Comparison of ENCODE assay signal across 1 cellular context in genomic region chr6:27592481-27593199, GRCh38.
A peak's percentile ranks its signal among the peaks of the same experiment; 100 is the strongest.
TF ChIP-seq lines count a peak whose summit lies in the region.

No MANE protein-coding gene starts in this region.

TF ChIP-seq in K562, 482 proteins besides CTCF, POLR2A, EP300 and RAD21 (continued from another document and continues in another):
- TF ChIP-seq, protein P1, sequence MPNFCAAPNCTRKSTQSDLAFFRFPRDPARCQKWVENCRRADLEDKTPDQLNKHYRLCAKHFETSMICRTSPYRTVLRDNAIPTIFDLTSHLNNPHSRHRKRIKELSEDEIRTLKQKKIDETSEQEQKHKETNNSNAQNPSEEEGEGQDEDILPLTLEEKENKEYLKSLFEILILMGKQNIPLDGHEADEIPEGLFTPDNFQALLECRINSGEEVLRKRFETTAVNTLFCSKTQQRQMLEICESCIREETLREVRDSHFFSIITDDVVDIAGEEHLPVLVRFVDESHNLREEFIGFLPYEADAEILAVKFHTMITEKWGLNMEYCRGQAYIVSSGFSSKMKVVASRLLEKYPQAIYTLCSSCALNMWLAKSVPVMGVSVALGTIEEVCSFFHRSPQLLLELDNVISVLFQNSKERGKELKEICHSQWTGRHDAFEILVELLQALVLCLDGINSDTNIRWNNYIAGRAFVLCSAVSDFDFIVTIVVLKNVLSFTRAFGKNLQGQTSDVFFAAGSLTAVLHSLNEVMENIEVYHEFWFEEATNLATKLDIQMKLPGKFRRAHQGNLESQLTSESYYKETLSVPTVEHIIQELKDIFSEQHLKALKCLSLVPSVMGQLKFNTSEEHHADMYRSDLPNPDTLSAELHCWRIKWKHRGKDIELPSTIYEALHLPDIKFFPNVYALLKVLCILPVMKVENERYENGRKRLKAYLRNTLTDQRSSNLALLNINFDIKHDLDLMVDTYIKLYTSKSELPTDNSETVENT (CRISPR knock-in tag; IDR thresholded peaks at IDR 0.05) = 0 out of 2 replicates have a peak, but pooled peaks have one; percentile 40
- TF ChIP-seq TBP (optimal IDR thresholded peaks at IDR 0.05; ENCODE audit: low read depth, low read length) = peak; percentile 100
- TF ChIP-seq ZMIZ1 (IDR thresholded peaks at IDR 0.05; ENCODE audit: low read depth in 2 of 2, low read length in 2 of 2) = peak in 1 of 2 experiments; percentile 55; a peak in 1 of 4 replicates
- 0 out of 2 replicates have a peak, but pooled peaks have one; percentile 7 for TF ChIP-seq ZNF41 (CRISPR knock-in tag; conservative IDR thresholded peaks at IDR 0.05)
- TF ChIP-seq, protein P2, sequence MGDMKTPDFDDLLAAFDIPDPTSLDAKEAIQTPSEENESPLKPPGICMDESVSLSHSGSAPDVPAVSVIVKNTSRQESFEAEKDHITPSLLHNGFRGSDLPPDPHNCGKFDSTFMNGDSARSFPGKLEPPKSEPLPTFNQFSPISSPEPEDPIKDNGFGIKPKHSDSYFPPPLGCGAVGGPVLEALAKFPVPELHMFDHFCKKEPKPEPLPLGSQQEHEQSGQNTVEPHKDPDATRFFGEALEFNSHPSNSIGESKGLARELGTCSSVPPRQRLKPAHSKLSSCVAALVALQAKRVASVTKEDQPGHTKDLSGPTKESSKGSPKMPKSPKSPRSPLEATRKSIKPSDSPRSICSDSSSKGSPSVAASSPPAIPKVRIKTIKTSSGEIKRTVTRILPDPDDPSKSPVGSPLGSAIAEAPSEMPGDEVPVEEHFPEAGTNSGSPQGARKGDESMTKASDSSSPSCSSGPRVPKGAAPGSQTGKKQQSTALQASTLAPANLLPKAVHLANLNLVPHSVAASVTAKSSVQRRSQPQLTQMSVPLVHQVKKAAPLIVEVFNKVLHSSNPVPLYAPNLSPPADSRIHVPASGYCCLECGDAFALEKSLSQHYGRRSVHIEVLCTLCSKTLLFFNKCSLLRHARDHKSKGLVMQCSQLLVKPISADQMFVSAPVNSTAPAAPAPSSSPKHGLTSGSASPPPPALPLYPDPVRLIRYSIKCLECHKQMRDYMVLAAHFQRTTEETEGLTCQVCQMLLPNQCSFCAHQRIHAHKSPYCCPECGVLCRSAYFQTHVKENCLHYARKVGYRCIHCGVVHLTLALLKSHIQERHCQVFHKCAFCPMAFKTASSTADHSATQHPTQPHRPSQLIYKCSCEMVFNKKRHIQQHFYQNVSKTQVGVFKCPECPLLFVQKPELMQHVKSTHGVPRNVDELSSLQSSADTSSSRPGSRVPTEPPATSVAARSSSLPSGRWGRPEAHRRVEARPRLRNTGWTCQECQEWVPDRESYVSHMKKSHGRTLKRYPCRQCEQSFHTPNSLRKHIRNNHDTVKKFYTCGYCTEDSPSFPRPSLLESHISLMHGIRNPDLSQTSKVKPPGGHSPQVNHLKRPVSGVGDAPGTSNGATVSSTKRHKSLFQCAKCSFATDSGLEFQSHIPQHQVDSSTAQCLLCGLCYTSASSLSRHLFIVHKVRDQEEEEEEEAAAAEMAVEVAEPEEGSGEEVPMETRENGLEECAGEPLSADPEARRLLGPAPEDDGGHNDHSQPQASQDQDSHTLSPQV (IDR thresholded peaks at IDR 0.05) = peak; percentile 97
- TF ChIP-seq, protein P3, sequence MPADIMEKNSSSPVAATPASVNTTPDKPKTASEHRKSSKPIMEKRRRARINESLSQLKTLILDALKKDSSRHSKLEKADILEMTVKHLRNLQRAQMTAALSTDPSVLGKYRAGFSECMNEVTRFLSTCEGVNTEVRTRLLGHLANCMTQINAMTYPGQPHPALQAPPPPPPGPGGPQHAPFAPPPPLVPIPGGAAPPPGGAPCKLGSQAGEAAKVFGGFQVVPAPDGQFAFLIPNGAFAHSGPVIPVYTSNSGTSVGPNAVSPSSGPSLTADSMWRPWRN (IDR thresholded peaks at IDR 0.05; ENCODE audit: low read depth) = peak; percentile 24; the same call in 1 of the 2 replicates
- TF ChIP-seq GATA2 (CRISPR knock-in tag; IDR thresholded peaks at IDR 0.05) = peak; percentile 71; the same call in 1 of the 2 replicates
- TF ChIP-seq SREBF2 (CRISPR knock-in tag; IDR thresholded peaks at IDR 0.05) = 0 out of 2 replicates have a peak, but pooled peaks have one; percentile 34
- no peak for TF ChIP-seq SNRNP70 (optimal IDR thresholded peaks at IDR 0.05; ENCODE audit: low read depth, low read length)
- TF ChIP-seq ZNF408 (CRISPR knock-in tag; IDR thresholded peaks at IDR 0.05; ENCODE audit: low read depth) = no peak
- TF ChIP-seq, protein P4, sequence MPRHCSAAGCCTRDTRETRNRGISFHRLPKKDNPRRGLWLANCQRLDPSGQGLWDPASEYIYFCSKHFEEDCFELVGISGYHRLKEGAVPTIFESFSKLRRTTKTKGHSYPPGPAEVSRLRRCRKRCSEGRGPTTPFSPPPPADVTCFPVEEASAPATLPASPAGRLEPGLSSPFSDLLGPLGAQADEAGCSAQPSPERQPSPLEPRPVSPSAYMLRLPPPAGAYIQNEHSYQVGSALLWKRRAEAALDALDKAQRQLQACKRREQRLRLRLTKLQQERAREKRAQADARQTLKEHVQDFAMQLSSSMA (CRISPR knock-in tag; IDR thresholded peaks at IDR 0.05) = no peak
- TF ChIP-seq POLR3A (IDR thresholded peaks at IDR 0.05; ENCODE audit: borderline replicate concordance, extremely low read depth, insufficient read depth, insufficient read length) = peak; percentile 96
- TF ChIP-seq SMAD3 (CRISPR knock-in tag; conservative IDR thresholded peaks at IDR 0.05) = 0 out of 2 replicates have a peak, but pooled peaks have one; percentile 42
- TF ChIP-seq SRSF9 (IDR thresholded peaks at IDR 0.05; ENCODE audit: borderline replicate concordance, low read depth, low read length) = no peak
- TF ChIP-seq ZNF431 (CRISPR knock-in tag; IDR thresholded peaks at IDR 0.05) = no peak; the same call in 1 of the 2 replicates
- peak; percentile 48; the same call in 1 of the 2 replicates for TF ChIP-seq PML (IDR thresholded peaks at IDR 0.05; ENCODE audit: low read length)
- peak; percentile 98; the same call in 1 of the 2 replicates for TF ChIP-seq HMGXB4 (CRISPR knock-in tag; IDR thresholded peaks at IDR 0.05)
- peak; percentile 91 for TF ChIP-seq ZNF24 (IDR thresholded peaks at IDR 0.05)
- peak in 1 of 2 experiments; percentile 57; a peak in 1 of 4 replicates for TF ChIP-seq NONO (IDR thresholded peaks at IDR 0.05; ENCODE audit: low read depth in 2 of 2, low read length in 1 of 2)
- no peak for TF ChIP-seq RFX7 (CRISPR knock-in tag; IDR thresholded peaks at IDR 0.05)
- TF ChIP-seq ZFP36 (IDR thresholded peaks at IDR 0.05; ENCODE audit: low read depth, low read length, partially characterized antibody) = peak; percentile 41
- TF ChIP-seq ZEB2 (IDR thresholded peaks at IDR 0.05) = peak; percentile 90; the same call in 1 of the 2 replicates
- TF ChIP-seq NFIC (IDR thresholded peaks at IDR 0.05) = peak; percentile 89
- TF ChIP-seq ZNF583 (CRISPR knock-in tag; IDR thresholded peaks at IDR 0.05) = peak; percentile 63; the same call in 1 of the 2 replicates
- no peak for TF ChIP-seq DNMT1 (IDR thresholded peaks at IDR 0.05)
- TF ChIP-seq ZNF830 (CRISPR knock-in tag; IDR thresholded peaks at IDR 0.05) = no peak
- TF ChIP-seq TCF15 (CRISPR knock-in tag; IDR thresholded peaks at IDR 0.05) = no peak
- TF ChIP-seq MEF2A (IDR thresholded peaks at IDR 0.05; ENCODE audit: control insufficient read depth, low read depth, low read length) = peak; percentile 43; the same call in 1 of the 2 replicates
- no peak for TF ChIP-seq HNRNPK (IDR thresholded peaks at IDR 0.05; ENCODE audit: low read depth, low read length, poor library complexity, severe bottlenecking)
- no peak for TF ChIP-seq MAFG (tag; conservative IDR thresholded peaks at IDR 0.05)
- no peak for TF ChIP-seq GMEB1 (CRISPR knock-in tag; IDR thresholded peaks at IDR 0.05)
- TF ChIP-seq, protein P5, sequence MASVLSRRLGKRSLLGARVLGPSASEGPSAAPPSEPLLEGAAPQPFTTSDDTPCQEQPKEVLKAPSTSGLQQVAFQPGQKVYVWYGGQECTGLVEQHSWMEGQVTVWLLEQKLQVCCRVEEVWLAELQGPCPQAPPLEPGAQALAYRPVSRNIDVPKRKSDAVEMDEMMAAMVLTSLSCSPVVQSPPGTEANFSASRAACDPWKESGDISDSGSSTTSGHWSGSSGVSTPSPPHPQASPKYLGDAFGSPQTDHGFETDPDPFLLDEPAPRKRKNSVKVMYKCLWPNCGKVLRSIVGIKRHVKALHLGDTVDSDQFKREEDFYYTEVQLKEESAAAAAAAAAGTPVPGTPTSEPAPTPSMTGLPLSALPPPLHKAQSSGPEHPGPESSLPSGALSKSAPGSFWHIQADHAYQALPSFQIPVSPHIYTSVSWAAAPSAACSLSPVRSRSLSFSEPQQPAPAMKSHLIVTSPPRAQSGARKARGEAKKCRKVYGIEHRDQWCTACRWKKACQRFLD (CRISPR knock-in tag; IDR thresholded peaks at IDR 0.05) = no peak
- TF ChIP-seq CXXC5 (CRISPR knock-in tag; IDR thresholded peaks at IDR 0.05) = peak; percentile 91
- no peak for TF ChIP-seq ZNF507 (tag; conservative IDR thresholded peaks at IDR 0.05)
- no peak for TF ChIP-seq HOMEZ (CRISPR knock-in tag; IDR thresholded peaks at IDR 0.05)
- no peak for TF ChIP-seq ESRRB (CRISPR knock-in tag; IDR thresholded peaks at IDR 0.05; ENCODE audit: borderline replicate concordance)
- TF ChIP-seq, protein P6, sequence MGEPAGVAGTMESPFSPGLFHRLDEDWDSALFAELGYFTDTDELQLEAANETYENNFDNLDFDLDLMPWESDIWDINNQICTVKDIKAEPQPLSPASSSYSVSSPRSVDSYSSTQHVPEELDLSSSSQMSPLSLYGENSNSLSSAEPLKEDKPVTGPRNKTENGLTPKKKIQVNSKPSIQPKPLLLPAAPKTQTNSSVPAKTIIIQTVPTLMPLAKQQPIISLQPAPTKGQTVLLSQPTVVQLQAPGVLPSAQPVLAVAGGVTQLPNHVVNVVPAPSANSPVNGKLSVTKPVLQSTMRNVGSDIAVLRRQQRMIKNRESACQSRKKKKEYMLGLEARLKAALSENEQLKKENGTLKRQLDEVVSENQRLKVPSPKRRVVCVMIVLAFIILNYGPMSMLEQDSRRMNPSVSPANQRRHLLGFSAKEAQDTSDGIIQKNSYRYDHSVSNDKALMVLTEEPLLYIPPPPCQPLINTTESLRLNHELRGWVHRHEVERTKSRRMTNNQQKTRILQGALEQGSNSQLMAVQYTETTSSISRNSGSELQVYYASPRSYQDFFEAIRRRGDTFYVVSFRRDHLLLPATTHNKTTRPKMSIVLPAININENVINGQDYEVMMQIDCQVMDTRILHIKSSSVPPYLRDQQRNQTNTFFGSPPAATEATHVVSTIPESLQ (CRISPR knock-in tag; IDR thresholded peaks at IDR 0.05) = no peak
- no peak for TF ChIP-seq ZNF143 (CRISPR knock-in tag; IDR thresholded peaks at IDR 0.05)
- TF ChIP-seq EZH2 (IDR thresholded peaks at IDR 0.05; ENCODE audit: borderline replicate concordance, low read depth, low read length) = no peak
- no peak for TF ChIP-seq SPI1 (IDR thresholded peaks at IDR 0.05; ENCODE audit: borderline replicate concordance, low read depth, low read length)
